ENCODE assay signal across 9 cellular contexts in genomic region chr15:74402873-74403589, GRCh38. TPM values are rescaled to one million over a fixed set of nuclear protein-coding genes. Genes with fewer than 3 reads are reported as not detected.
DNase-seq lines count a peak whose midpoint lies in the region; ATAC-seq and TF ChIP-seq lines count a peak whose summit lies in the region.
"Had no signal": no experiment of that assay in that cellular context is flagged by ENCODE, and none has a peak within 500 bp of the region (broad histone marks: within the 10 kb centered on the region; RNA-seq: fewer than 3 reads in every experiment).

No MANE protein-coding gene starts in this region.

- peak overlapping the region; percentile 34 for H3K4me3 ChIP-seq in GM12864 (ENCODE audit: low read depth, low read length)
- H3K4me3 ChIP-seq: cardiac muscle cell had no signal

- ATAC-seq in HG02970 (IDR thresholded peaks at IDR 0.05; ENCODE audit: low FRiP score, unreplicated experiment) = peak; percentile 28

- peaks cover 4% of the 10 kb centered on the region for H3K4me1 Mint-ChIP-seq in glutamatergic neuron (ENCODE audit: low read depth, unreplicated experiment)

- TF ChIP-seq CTCF in GM12864 (IDR thresholded peaks at IDR 0.05; ENCODE audit: low read depth, low read length, missing control alignments) (no peak), glutamatergic neuron (IDR thresholded peaks at IDR 0.05; ENCODE audit: partially characterized antibody, unreplicated experiment) (no peak)

- H3K27ac Mint-ChIP-seq in glutamatergic neuron (ENCODE audit: unreplicated experiment) = no peak overlapping the region

- DNase-seq in GM12864 (ENCODE audit: low read depth) (no peak), germinal center (ENCODE audit: low spot score) (peak; percentile 80), RKO (ENCODE audit: low spot score) (no peak), HuH-7.5 (ENCODE audit: low spot score) (no peak), glutamatergic neuron (no peak)
- DNase-seq in activated CD4-positive, CD25-positive, alpha-beta regulatory T cell treated with anti-CD3 and anti-CD28 coated beads, Interleukin-2, amount 50 U/mL, for 72 hours = peak; percentile 69
- DNase-seq in stimulated activated CD8-positive, alpha-beta memory T cell treated with anti-CD3 and anti-CD28 coated beads, Interleukin-7, amount 100 ng/mL, for 48 hours (ENCODE audit: extremely low read depth in 1 of 2, low read depth in 1 of 2) = peak; percentile 79 to 92

- no peaks in the 10 kb centered on the region for H3K36me3 Mint-ChIP-seq in glutamatergic neuron (ENCODE audit: unreplicated experiment)

- no peak overlapping the region for H3K4me3 Mint-ChIP-seq in glutamatergic neuron (ENCODE audit: unreplicated experiment)

- H3K27me3 Mint-ChIP-seq in glutamatergic neuron (ENCODE audit: unreplicated experiment) = peaks cover 8% of the 10 kb centered on the region

- H3K9me3 Mint-ChIP-seq in glutamatergic neuron (ENCODE audit: unreplicated experiment) = no peaks in the 10 kb centered on the region

RNA-seq across cellular contexts. Expression of gene SEMA7A, which starts 30.7 kb away (rescaled TPM):
- total RNA-seq in glutamatergic neuron (ENCODE audit: unreplicated experiment) = 16.2 TPM

RNA-seq across cellular contexts. Expression of gene CYP11A1, which starts 35.6 kb away (rescaled TPM):
- not detected for total RNA-seq in glutamatergic neuron (ENCODE audit: unreplicated experiment)

RNA-seq across cellular contexts. Expression of gene UBL7, which starts 57.9 kb away (rescaled TPM):
- 62.6 TPM for total RNA-seq in glutamatergic neuron (ENCODE audit: unreplicated experiment)

Comparison
In these comparisons a context has a peak if more than half of its experiments do, and no peak if none do; other contexts are left out.
1. DNase-seq: peak in activated CD4-positive, CD25-positive, alpha-beta regulatory T cell treated with anti-CD3 and anti-CD28 coated beads, Interleukin-2, amount 50 U/mL, for 72 hours (single experiment), germinal center (single experiment) and stimulated activated CD8-positive, alpha-beta memory T cell treated with anti-CD3 and anti-CD28 coated beads, Interleukin-7, amount 100 ng/mL, for 48 hours (2 of 2); none in GM12864 (single experiment), RKO (single experiment), HuH-7.5 (single experiment) and glutamatergic neuron (single experiment).